ENCODE assay signal across 8 cellular contexts in genomic region chr20:40689100-40689942, GRCh38. TPM values are rescaled to one million over a fixed set of nuclear protein-coding genes. Genes with fewer than 3 reads are reported as not detected.
DNase-seq lines count a peak whose midpoint lies in the region; ATAC-seq and TF ChIP-seq lines count a peak whose summit lies in the region.

Gene MAFB, minus strand, starts transcription at chr20:40689236. Its CDS starts 386 bp downstream, at chr20:40688850.

- H3K27ac ChIP-seq in epithelial cell of prostate = peak within 1 kb of the TSS; percentile 73

- peak; percentile 35 for DNase-seq in DMS79 (lab: John Stamatoyannopoulos, UW)
- DNase-seq in NCI-H1105 (lab: John Stamatoyannopoulos, UW) = peak; percentile 92
- peak; percentile 48 for DNase-seq in activated B cell treated with CpG ODN at 0.5 μM for 24 hours
- peak; percentile 60 for DNase-seq in epithelial cell of prostate (ENCODE audit: low read depth, low spot score)
- DNase-seq in mesothelial cell of epicardium (ENCODE audit: low spot score in 2 of 2, unreplicated experiment in 2 of 2) = peak; percentile 83 to 90
- peak; percentile 67 for DNase-seq in stimulated activated CD8-positive, alpha-beta memory T cell treated with anti-CD3 and anti-CD28 coated beads, Interleukin-4, amount 100 ng/mL, for 48 hours
- no peak for DNase-seq in GM19240 (ENCODE audit: insufficient read length, low spot score)

- no peaks in the 10 kb centered on the region for H3K36me3 Mint-ChIP-seq in activated B cell treated with CpG ODN at 0.5 μM for 24 hours (ENCODE audit: low read depth)
- H3K36me3 Mint-ChIP-seq in mesothelial cell of epicardium = no peaks in the 10 kb centered on the region

- ATAC-seq in GM21737 (IDR thresholded peaks at IDR 0.05; ENCODE audit: unreplicated experiment) = peak; percentile 42
- peak; percentile 77 for ATAC-seq in activated B cell treated with CpG ODN at 0.5 μM for 24 hours (ENCODE audit: low read depth)

- no peaks in the 10 kb centered on the region for H3K9me3 Mint-ChIP-seq in activated B cell treated with CpG ODN at 0.5 μM for 24 hours
- H3K9me3 Mint-ChIP-seq in mesothelial cell of epicardium = no peaks in the 10 kb centered on the region

- TF ChIP-seq CTCF in activated B cell treated with CpG ODN at 0.5 μM for 24 hours (IDR thresholded peaks at IDR 0.05) (no peak), mesothelial cell of epicardium (IDR thresholded peaks at IDR 0.05; ENCODE audit: unreplicated experiment) (no peak)

- CTCF ChIA-PET in activated B cell treated with CpG ODN at 0.5 μM for 24 hours (lab: Charles Lee) = interaction anchor here (1.0 to 2.0 kb wide), 5 partner anchors 8 to 1425 kb away, joined by 3 to 10 read pairs (median 5); no protein-coding TSS in a partner anchor

- H3K27me3 Mint-ChIP-seq in activated B cell treated with CpG ODN at 0.5 μM for 24 hours = peaks cover 68% of the 10 kb centered on the region
- peaks cover 92% of the 10 kb centered on the region for H3K27me3 Mint-ChIP-seq in mesothelial cell of epicardium (ENCODE audit: low read depth)

- H3K4me3 Mint-ChIP-seq in activated B cell treated with CpG ODN at 0.5 μM for 24 hours (peak within 1 kb of the TSS; percentile 78), mesothelial cell of epicardium (peak within 1 kb of the TSS; percentile 84)

- POLR2A ChIA-PET in activated B cell treated with CpG ODN at 0.5 μM for 24 hours (lab: Charles Lee) = interaction anchor here (0.8 to 1.5 kb wide), 2 partner anchors 860 to 863 kb away, joined by 3 to 5 read pairs; no protein-coding TSS in a partner anchor

- intact Hi-C loops in activated B cell treated with CpG ODN at 0.5 μM for 24 hours (cut with micrococcal nuclease) = loop anchor here (1.0 kb wide), 1 partner anchor 860 kb away; no protein-coding TSS in a partner anchor

- H3K27ac Mint-ChIP-seq in activated B cell treated with CpG ODN at 0.5 μM for 24 hours (no peak within 1 kb of the TSS), mesothelial cell of epicardium (peak within 1 kb of the TSS; percentile 89)

- H3K4me1 Mint-ChIP-seq in activated B cell treated with CpG ODN at 0.5 μM for 24 hours (peaks cover 19% of the 10 kb centered on the region), mesothelial cell of epicardium (peaks cover 39% of the 10 kb centered on the region)

RNA-seq across cellular contexts. Expression of gene MAFB, which starts in this region (rescaled TPM):
- total RNA-seq in activated B cell treated with CpG ODN at 0.5 μM for 24 hours (0.61 and 1.1 TPM in 2 replicates), mesothelial cell of epicardium (10.8 to 11.5 TPM (median 11.1 TPM) in 3 replicates)
